1 cellular context compared by ENCODE assay signal in genomic region chr5:5183192-5183699, GRCh38.
TF ChIP-seq lines count a peak whose summit lies in the region.

No MANE protein-coding gene starts in this region.

TF ChIP-seq in IMR-90, 13 proteins besides CTCF, POLR2A, EP300 and RAD21:
- TF ChIP-seq MAFK (IDR thresholded peaks at IDR 0.05; ENCODE audit: low read depth, low read length) (no peak), CHD1 (IDR thresholded peaks at IDR 0.05; ENCODE audit: low read depth, low read length) (no peak), MAZ (IDR thresholded peaks at IDR 0.05; ENCODE audit: borderline replicate concordance, low read depth, low read length) (no peak), SMC3 (IDR thresholded peaks at IDR 0.05; ENCODE audit: low read depth, low read length) (no peak), MXI1 (IDR thresholded peaks at IDR 0.05; ENCODE audit: borderline replicate concordance, low read depth, low read length) (no peak), RCOR1 (IDR thresholded peaks at IDR 0.05; ENCODE audit: insufficient replicate concordance, low read length) (no peak), CEBPB (IDR thresholded peaks at IDR 0.05; ENCODE audit: low read depth, low read length) (no peak), BHLHE40 (IDR thresholded peaks at IDR 0.05; ENCODE audit: low read depth, low read length) (no peak), RFX5 (IDR thresholded peaks at IDR 0.05; ENCODE audit: low read depth, low read length) (no peak), ELK1 (IDR thresholded peaks at IDR 0.05; ENCODE audit: borderline replicate concordance, low read depth, low read length) (no peak), NFE2L2 (IDR thresholded peaks at IDR 0.05; ENCODE audit: low read depth, low read length) (no peak), FOS (IDR thresholded peaks at IDR 0.05; ENCODE audit: low read depth, low read length) (no peak)
- TF ChIP-seq, protein P1, sequence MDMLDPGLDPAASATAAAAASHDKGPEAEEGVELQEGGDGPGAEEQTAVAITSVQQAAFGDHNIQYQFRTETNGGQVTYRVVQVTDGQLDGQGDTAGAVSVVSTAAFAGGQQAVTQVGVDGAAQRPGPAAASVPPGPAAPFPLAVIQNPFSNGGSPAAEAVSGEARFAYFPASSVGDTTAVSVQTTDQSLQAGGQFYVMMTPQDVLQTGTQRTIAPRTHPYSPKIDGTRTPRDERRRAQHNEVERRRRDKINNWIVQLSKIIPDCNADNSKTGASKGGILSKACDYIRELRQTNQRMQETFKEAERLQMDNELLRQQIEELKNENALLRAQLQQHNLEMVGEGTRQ (IDR thresholded peaks at IDR 0.05; ENCODE audit: low read depth, low read length), result no peak
TF ChIP-seq in IMR-90: peak in this region for 0.
